13 cellular contexts compared by ENCODE assay signal in genomic region chr6:51960419-51960818, GRCh38.
"Had no signal": no experiment of that assay in that cellular context is flagged by ENCODE, and none has a peak within 500 bp of the region (broad histone marks: within the 10 kb centered on the region; RNA-seq: fewer than 3 reads in every experiment).

No MANE protein-coding gene starts in this region.

- H3K4me3 ChIP-seq: coronary artery, esophagus squamous epithelium, gastroesophageal sphincter had no signal

- H3K36me3 ChIP-seq: brain microvascular endothelial cell, esophagus squamous epithelium, gastroesophageal sphincter had no signal

- H3K4me1 ChIP-seq: esophagus squamous epithelium, gastroesophageal sphincter had no signal

- DNase-seq: activated CD4-positive, alpha-beta T cell treated with anti-CD3 and anti-CD28 coated beads for 1 hour; activated CD4-positive, alpha-beta T cell treated with anti-CD3 and anti-CD28 coated beads for 4 hours; activated CD4-positive, alpha-beta T cell treated with anti-CD3 and anti-CD28 coated beads, Interleukin-2, amount 50 U/mL, for 4 hours; activated gamma-delta T cell; activated naive CD4-positive, alpha-beta T cell; activated naive CD4-positive, alpha-beta T cell treated with anti-CD3 and anti-CD28 coated beads, Interleukin-2, amount 50 U/mL, for 16 hours; activated T-cell treated with anti-CD3 and anti-CD28 coated beads for 4 hours; effector CD4-positive, alpha-beta T cell; effector memory CD8-positive, alpha-beta T cell; esophagus squamous epithelium had no signal

- H3K27ac ChIP-seq: brain microvascular endothelial cell, coronary artery, esophagus squamous epithelium, gastroesophageal sphincter had no signal

- H3K27me3 ChIP-seq: brain microvascular endothelial cell, esophagus squamous epithelium, gastroesophageal sphincter had no signal

- H3K9me3 ChIP-seq: esophagus squamous epithelium, gastroesophageal sphincter had no signal

- ATAC-seq: effector memory CD8-positive, alpha-beta T cell; gastroesophageal sphincter had no signal
